25 cellular contexts compared by ENCODE assay signal in genomic region chr13:68988176-68988575, GRCh38.
"Had no signal": no experiment of that assay in that cellular context is flagged by ENCODE, and none has a peak within 500 bp of the region (broad histone marks: within the 10 kb centered on the region; RNA-seq: fewer than 3 reads in every experiment).

No MANE protein-coding gene starts in this region.

- H3K27ac ChIP-seq: PC-9, Peyer's patch, SJSA1, SK-N-MC had no signal

- DNase-seq: IMR-90, Karpas-422, KG1, MG63, NCI-H1092 treated with DMSO at 0.1 percent for 48 hours, NCI-H1436, NCI-H187, NCI-H2029, NCI-H2081 treated with DMSO at 0.1 percent for 48 hours, NCI-H2171, NCI-H226, NCI-H446, NCI-H510A, NCI-H524 treated with DMSO at 0.1 percent for 48 hours, NCI-H69, NCI-H774, OCI-M1, PC-9, Right ventricle myocardium superior, SIG-M5, SW 1271 had no signal

- H3K9me3 ChIP-seq: MG63, Peyer's patch, SJSA1 had no signal

- ATAC-seq: HepG2 had no signal

- H3K36me3 ChIP-seq: MG63, Peyer's patch, SJSA1 had no signal

- H3K4me1 ChIP-seq: Peyer's patch, SJSA1 had no signal

- FAIRE-seq: HepG2 had no signal

- H3K27me3 ChIP-seq: MG63, Peyer's patch, SJSA1 had no signal

- H3K4me3 ChIP-seq: MG63, PC-9, Peyer's patch, SJSA1, SK-N-MC had no signal
